Comparison of ENCODE assay signal across 1 cellular context in the genomic region with DNA sequence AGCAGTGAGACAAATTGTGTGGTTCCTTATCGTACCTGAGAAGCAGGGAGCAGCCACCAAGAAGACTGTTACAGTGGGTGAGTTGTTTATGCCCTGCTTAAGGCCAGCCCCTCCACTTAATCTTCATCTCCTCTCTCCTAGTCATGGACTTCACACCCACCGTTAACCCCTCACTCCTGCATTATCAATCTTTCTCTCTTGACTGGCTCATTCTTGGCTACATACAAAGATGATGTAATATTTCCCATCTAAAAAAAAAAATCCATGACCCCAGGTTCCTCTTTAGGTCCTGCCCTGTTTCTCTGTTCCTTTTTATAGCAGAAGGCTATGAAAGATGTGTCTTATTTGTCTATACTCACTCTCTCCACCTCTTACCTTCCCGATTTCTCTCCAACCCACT.
TF ChIP-seq lines count a peak whose summit lies in the region.

No MANE protein-coding gene starts in this region.

TF ChIP-seq in GM12878, 131 proteins besides CTCF, POLR2A, EP300 and RAD21 (continued from another document):
- TF ChIP-seq, protein P1, sequence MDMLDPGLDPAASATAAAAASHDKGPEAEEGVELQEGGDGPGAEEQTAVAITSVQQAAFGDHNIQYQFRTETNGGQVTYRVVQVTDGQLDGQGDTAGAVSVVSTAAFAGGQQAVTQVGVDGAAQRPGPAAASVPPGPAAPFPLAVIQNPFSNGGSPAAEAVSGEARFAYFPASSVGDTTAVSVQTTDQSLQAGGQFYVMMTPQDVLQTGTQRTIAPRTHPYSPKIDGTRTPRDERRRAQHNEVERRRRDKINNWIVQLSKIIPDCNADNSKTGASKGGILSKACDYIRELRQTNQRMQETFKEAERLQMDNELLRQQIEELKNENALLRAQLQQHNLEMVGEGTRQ (IDR thresholded peaks at IDR 0.05; ENCODE audit: borderline replicate concordance, low read depth, low read length) = no peak
- peak; percentile 37; the same call in 1 of the 2 replicates for TF ChIP-seq SPI1 (IDR thresholded peaks at IDR 0.05; ENCODE audit: borderline replicate concordance, insufficient read depth, low read depth, low read length)
- TF ChIP-seq ZNF24 (IDR thresholded peaks at IDR 0.05) = no peak
- TF ChIP-seq EGR1 (IDR thresholded peaks at IDR 0.05; ENCODE audit: borderline replicate concordance in 1 of 2, low read depth in 2 of 2, low read length in 2 of 2) = no peak
- TF ChIP-seq EED (IDR thresholded peaks at IDR 0.05; ENCODE audit: low read depth) = no peak
- no peak for TF ChIP-seq IRF4 (IDR thresholded peaks at IDR 0.05; ENCODE audit: low read depth, low read length)
- no peak for TF ChIP-seq SIX5 (IDR thresholded peaks at IDR 0.05; ENCODE audit: low read depth, low read length, severe bottlenecking)
- TF ChIP-seq TARDBP (IDR thresholded peaks at IDR 0.05; ENCODE audit: borderline replicate concordance) = no peak
- TF ChIP-seq KAT2A (conservative IDR thresholded peaks at IDR 0.05; ENCODE audit: control insufficient read depth, low read depth, low read length) = no peak
- no peak for TF ChIP-seq ZNF207 (IDR thresholded peaks at IDR 0.05; ENCODE audit: borderline replicate concordance)
TF ChIP-seq in GM12878: peak in this region for 4.
